Comparison of ENCODE assay signal across 13 cellular contexts in the genomic region with DNA sequence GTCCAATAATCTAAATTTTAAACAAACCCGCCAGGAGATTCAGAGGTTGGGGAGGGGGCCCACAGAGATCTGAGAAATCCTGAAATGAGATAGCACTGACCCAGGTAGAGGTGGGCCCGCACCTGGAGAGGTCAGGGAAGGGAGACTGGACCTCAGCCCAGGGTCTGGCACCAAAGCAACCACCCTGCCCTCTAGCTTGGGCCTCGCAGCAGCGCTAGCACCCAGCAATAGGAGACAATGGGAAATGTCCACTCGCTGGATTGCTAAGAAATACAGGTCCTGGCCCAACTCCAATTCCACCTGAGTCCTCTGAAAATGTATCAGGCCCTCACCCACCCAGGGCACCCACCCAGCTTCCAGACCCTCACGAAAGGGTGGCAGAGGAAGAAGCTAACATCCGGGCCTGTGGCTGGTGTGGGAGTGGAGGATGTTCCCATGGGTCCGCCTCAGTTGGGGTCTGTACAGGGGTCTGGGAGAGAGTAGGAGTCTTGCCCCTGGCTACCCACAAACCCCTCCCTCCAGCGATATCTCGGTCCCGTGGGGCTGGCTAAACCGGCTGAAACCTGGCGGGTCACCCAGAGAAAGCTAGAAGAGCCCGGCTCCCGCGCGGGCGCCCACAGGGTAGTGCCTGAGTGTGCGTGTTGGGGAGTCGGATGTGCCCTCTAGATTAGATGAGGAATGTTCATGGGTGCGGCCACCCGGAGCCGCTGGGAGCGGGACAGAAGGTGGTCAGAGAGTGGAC. TPM values are rescaled to one million over a fixed set of nuclear protein-coding genes. Genes with fewer than 3 reads are reported as not detected.
A peak's percentile ranks its signal among the peaks of the same experiment; 100 is the strongest.
DNase-seq lines count a peak whose midpoint lies in the region; ATAC-seq and TF ChIP-seq lines count a peak whose summit lies in the region.
"Had no signal": no experiment of that assay in that cellular context is flagged by ENCODE, and none has a peak within 500 bp of the region (broad histone marks: within the 10 kb centered on the region; RNA-seq: fewer than 3 reads in every experiment).

No MANE protein-coding gene starts in this region.

- H3K27me3 Mint-ChIP-seq in activated naive CD4-positive, alpha-beta T cell treated with anti-CD3 and anti-CD28 coated beads for 36 hours (ENCODE audit: low read depth): no peaks in the 10 kb centered on the region
- H3K27me3 Mint-ChIP-seq in type B pancreatic cell: peaks cover 40% of the 10 kb centered on the region

- no peak overlapping the region for H3K27ac Mint-ChIP-seq in activated naive CD4-positive, alpha-beta T cell treated with anti-CD3 and anti-CD28 coated beads for 36 hours
- H3K27ac Mint-ChIP-seq in type B pancreatic cell: peak overlapping the region; percentile 85

- CTCF ChIA-PET in activated naive CD4-positive, alpha-beta T cell treated with anti-CD3 and anti-CD28 coated beads for 36 hours (lab: Charles Lee): no interaction called here

- H3K4me3 ChIP-seq in duodenal mucosa (ENCODE audit: low read depth in 1 of 2, low read length in 2 of 2) (peak overlapping the region; percentile 74 to 79), mucosa of stomach (ENCODE audit: low read length) (peak overlapping the region; percentile 66)

- intact Hi-C loops in activated naive CD4-positive, alpha-beta T cell treated with anti-CD3 and anti-CD28 coated beads for 36 hours (cut with micrococcal nuclease): no loop called here

- ATAC-seq in GM19467 (IDR thresholded peaks at IDR 0.05; ENCODE audit: unreplicated experiment): no peak

- DNase-seq in activated naive CD4-positive, alpha-beta T cell treated with anti-CD3 and anti-CD28 coated beads for 36 hours: no peak
- DNase-seq in activated naive CD4-positive, alpha-beta T cell (lab: John Stamatoyannopoulos, UW): no peak
- DNase-seq in type B pancreatic cell (ENCODE audit: extremely low spot score, unreplicated experiment) (no peak), NCI-H748 (lab: John Stamatoyannopoulos, UW; ENCODE audit: unreplicated experiment) (no peak), DMS114 treated with DMSO at 0.1 percent for 48 hours (lab: John Stamatoyannopoulos, UW; ENCODE audit: unreplicated experiment) (no peak)
- DNase-seq: BE2C; effector CD4-positive, alpha-beta T cell; NCI-H345; stimulated activated naive CD4-positive, alpha-beta T cell treated with Interleukin-2 at 50 U/mL for 16 hours; WERI-Rb-1 had no signal

- H3K4me1 Mint-ChIP-seq in activated naive CD4-positive, alpha-beta T cell treated with anti-CD3 and anti-CD28 coated beads for 36 hours (ENCODE audit: low read depth): peaks cover 30% of the 10 kb centered on the region
- H3K4me1 Mint-ChIP-seq in type B pancreatic cell (ENCODE audit: unreplicated experiment): no peaks in the 10 kb centered on the region

- H3K27me3 ChIP-seq in duodenal mucosa (ENCODE audit: control insufficient read depth in 1 of 2, insufficient read depth in 2 of 2, low read length in 2 of 2): no peaks in the 10 kb centered on the region
- peaks cover 8% of the 10 kb centered on the region for H3K27me3 ChIP-seq in mucosa of stomach (ENCODE audit: control insufficient read depth, insufficient read depth, low read length)

- no peaks in the 10 kb centered on the region for H3K36me3 ChIP-seq in duodenal mucosa (ENCODE audit: control insufficient read depth in 1 of 2, insufficient read depth in 2 of 2, low read length in 2 of 2)
- H3K36me3 ChIP-seq in mucosa of stomach (ENCODE audit: control insufficient read depth, insufficient read depth, low read length): no peaks in the 10 kb centered on the region
- H3K36me3 ChIP-seq: BE2C, WERI-Rb-1 had no signal

- H3K9me3 Mint-ChIP-seq in activated naive CD4-positive, alpha-beta T cell treated with anti-CD3 and anti-CD28 coated beads for 36 hours: no peaks in the 10 kb centered on the region
- H3K9me3 Mint-ChIP-seq in type B pancreatic cell: no peaks in the 10 kb centered on the region

- H3K36me3 Mint-ChIP-seq in activated naive CD4-positive, alpha-beta T cell treated with anti-CD3 and anti-CD28 coated beads for 36 hours (ENCODE audit: low read depth): no peaks in the 10 kb centered on the region
- no peaks in the 10 kb centered on the region for H3K36me3 Mint-ChIP-seq in type B pancreatic cell

- H3K27ac ChIP-seq in duodenal mucosa (ENCODE audit: low read depth, low read length): peak overlapping the region; percentile 62

- H3K9me3 ChIP-seq in duodenal mucosa (ENCODE audit: control insufficient read depth in 1 of 2, low read length in 2 of 2) (no peaks in the 10 kb centered on the region), mucosa of stomach (ENCODE audit: control insufficient read depth, low read length) (no peaks in the 10 kb centered on the region)

- peak overlapping the region; percentile 75 for H3K4me3 Mint-ChIP-seq in activated naive CD4-positive, alpha-beta T cell treated with anti-CD3 and anti-CD28 coated beads for 36 hours
- H3K4me3 Mint-ChIP-seq in type B pancreatic cell: peak overlapping the region; percentile 87

- H3K9ac ChIP-seq in duodenal mucosa (ENCODE audit: low read depth in 1 of 2, low read length in 2 of 2) (peak overlapping the region; percentile 76 to 83), mucosa of stomach (ENCODE audit: low read length) (peak overlapping the region; percentile 92)

- H3K4me1 ChIP-seq in duodenal mucosa (ENCODE audit: control insufficient read depth in 1 of 2, insufficient read depth in 2 of 2, low read length in 2 of 2) (peaks cover 20 to 21% of the 10 kb centered on the region in 2 donors), mucosa of stomach (ENCODE audit: control insufficient read depth, insufficient read depth, low read length) (peaks cover 39% of the 10 kb centered on the region)
- H3K4me1 ChIP-seq: BE2C had no signal

- no peak for TF ChIP-seq CTCF in type B pancreatic cell (conservative IDR thresholded peaks at IDR 0.05)

RNA-seq across cellular contexts. Expression of a gene that starts 1.1 kb away (rescaled TPM):
- total RNA-seq in activated naive CD4-positive, alpha-beta T cell treated with anti-CD3 and anti-CD28 coated beads for 36 hours: under 1 TPM; 0.25 to 0.41 TPM
- 4.9 and 5.1 TPM in 2 replicates for total RNA-seq in type B pancreatic cell (ENCODE audit: low replicate concordance)

RNA-seq across cellular contexts. Expression of a gene that starts 38.3 kb away (rescaled TPM):
- 10 to 100 TPM; 11.0 to 11.2 TPM for total RNA-seq in activated naive CD4-positive, alpha-beta T cell treated with anti-CD3 and anti-CD28 coated beads for 36 hours
- total RNA-seq in type B pancreatic cell (ENCODE audit: low replicate concordance): 37.7 and 49.4 TPM in 2 replicates
